In the genomic region with DNA sequence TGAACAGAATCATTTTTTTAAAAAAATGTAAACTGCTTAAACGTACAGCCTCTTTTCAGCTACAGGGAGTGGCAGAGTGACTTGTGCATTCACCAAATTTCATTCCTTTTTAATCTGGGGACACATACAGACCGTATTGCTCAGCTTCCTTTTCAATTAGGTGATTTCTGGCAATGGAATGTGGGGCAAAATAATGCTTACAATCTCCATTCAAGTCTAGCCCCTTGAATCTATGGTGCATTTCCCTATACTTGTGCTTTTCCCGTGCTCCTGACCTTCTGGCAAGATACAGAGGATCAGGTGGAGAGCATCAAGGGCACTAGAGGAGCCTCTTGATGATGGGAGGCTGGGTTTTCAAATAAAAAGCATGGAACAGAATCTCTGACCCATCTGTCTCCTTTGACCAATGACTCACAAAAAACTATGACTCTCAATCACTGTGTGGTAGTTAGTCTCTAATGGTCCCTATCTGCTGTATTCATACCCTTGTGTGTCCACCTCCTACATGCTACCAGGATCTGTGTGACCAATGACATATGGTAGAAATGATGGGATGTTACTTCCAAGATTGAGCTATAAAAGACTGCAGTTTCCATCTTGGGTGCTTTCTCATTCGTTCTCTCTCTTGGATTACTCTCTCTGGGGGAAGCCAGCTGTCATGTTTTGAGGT, we compare ENCODE assay signal across 11 cellular contexts.
DNase-seq lines count a peak whose midpoint lies in the region; ATAC-seq and TF ChIP-seq lines count a peak whose summit lies in the region.
"Had no signal": no experiment of that assay in that cellular context is flagged by ENCODE, and none has a peak within 500 bp of the region (broad histone marks: within the 10 kb centered on the region; RNA-seq: fewer than 3 reads in every experiment).

No MANE protein-coding gene starts in this region.

- H3K9me3 Mint-ChIP-seq in activated CD8-positive, alpha-beta memory T cell treated with anti-CD3 and anti-CD28 coated beads, Interleukin-2, amount 10 ng/mL, durations not matched to agents 7 days and 5 days (ENCODE audit: low read depth): peaks cover 4% of the 10 kb centered on the region
- H3K9me3 Mint-ChIP-seq: activated T-helper 2 cell treated with anti-CD3 and anti-CD28 coated beads, Interferon-gamma antibody, Interleukin-2, Interleukin-4, amounts not matched to agents 10 μg/mL and 5 μg/mL and 100 μg/mL, durations not matched to agents 14 hours and 24 hours and 36 hours; stimulated activated naive CD8-positive, alpha-beta T cell treated with anti-CD3 and anti-CD28 coated beads, Interleukin-15, Interleukin-2, amounts not matched to agents 100 ng/mL and 50 ng/mL, for 24 hours had no signal

- no peak overlapping the region for H3K4me3 Mint-ChIP-seq in activated CD8-positive, alpha-beta memory T cell treated with anti-CD3 and anti-CD28 coated beads, Interleukin-2, amount 10 ng/mL, durations not matched to agents 7 days and 5 days
- H3K4me3 Mint-ChIP-seq: stimulated activated naive CD8-positive, alpha-beta T cell treated with anti-CD3 and anti-CD28 coated beads, Interleukin-15, Interleukin-2, amounts not matched to agents 100 ng/mL and 50 ng/mL, for 24 hours had no signal

- H3K27me3 Mint-ChIP-seq in activated CD8-positive, alpha-beta memory T cell treated with anti-CD3 and anti-CD28 coated beads, Interleukin-2, amount 10 ng/mL, durations not matched to agents 7 days and 5 days: no peaks in the 10 kb centered on the region
- H3K27me3 Mint-ChIP-seq: stimulated activated naive CD8-positive, alpha-beta T cell treated with anti-CD3 and anti-CD28 coated beads, Interleukin-15, Interleukin-2, amounts not matched to agents 100 ng/mL and 50 ng/mL, for 24 hours had no signal

- TF ChIP-seq CTCF in PC-3 (conservative IDR thresholded peaks at IDR 0.05; ENCODE audit: low read depth, low read length): no peak
- no peak for TF ChIP-seq CTCF in epithelial cell of esophagus (IDR thresholded peaks at IDR 0.05; ENCODE audit: insufficient read depth, low read depth, low read length, missing control alignments)
- no peak for TF ChIP-seq CTCF in retinal pigment epithelial cell (conservative IDR thresholded peaks at IDR 0.05; ENCODE audit: low read depth, low read length)

- intact Hi-C loops in PC-3 (cut with micrococcal nuclease): no loop called here

- H3K36me3 Mint-ChIP-seq in activated CD8-positive, alpha-beta memory T cell treated with anti-CD3 and anti-CD28 coated beads, Interleukin-2, amount 10 ng/mL, durations not matched to agents 7 days and 5 days: no peaks in the 10 kb centered on the region

- H2BK5ac ChIP-seq in mesendoderm (ENCODE audit: low read length): no peak overlapping the region

- CTCF ChIA-PET in PC-3 (lab: Charles Lee): no interaction called here
- CTCF ChIA-PET in activated CD8-positive, alpha-beta memory T cell treated with anti-CD3 and anti-CD28 coated beads, Interleukin-2, amount 10 ng/mL, durations not matched to agents 7 days and 5 days (lab: Charles Lee): no interaction called here

- no peak overlapping the region for H3K4ac ChIP-seq in mesendoderm (ENCODE audit: low read depth, low read length)

- ATAC-seq in PC-3: peak; percentile 78
- ATAC-seq in activated CD8-positive, alpha-beta memory T cell treated with anti-CD3 and anti-CD28 coated beads, Interleukin-2, amount 10 ng/mL, durations not matched to agents 7 days and 5 days: no peak

- no peak overlapping the region for H2BK15ac ChIP-seq in mesendoderm (replicated peaks; ENCODE audit: low read depth)

- H3K27ac ChIP-seq in PC-3 (ENCODE audit: low read length): 0 out of 2 replicates have a peak overlapping the region, but pooled peaks have one; percentile 5
- H3K27ac ChIP-seq in mesendoderm (ENCODE audit: low read depth, low read length): no peak overlapping the region
- H3K27ac ChIP-seq: parathyroid adenoma had no signal

- BruUV-seq in PC-3 (replicated peaks; lab: Mats Ljungman, UMichigan): no TSS peak

- no peak overlapping the region for H3K27ac Mint-ChIP-seq in activated CD8-positive, alpha-beta memory T cell treated with anti-CD3 and anti-CD28 coated beads, Interleukin-2, amount 10 ng/mL, durations not matched to agents 7 days and 5 days
- H3K27ac Mint-ChIP-seq: activated T-helper 2 cell treated with anti-CD3 and anti-CD28 coated beads, Interferon-gamma antibody, Interleukin-2, Interleukin-4, amounts not matched to agents 10 μg/mL and 5 μg/mL and 100 μg/mL, durations not matched to agents 14 hours and 24 hours and 36 hours; stimulated activated naive CD8-positive, alpha-beta T cell treated with anti-CD3 and anti-CD28 coated beads, Interleukin-15, Interleukin-2, amounts not matched to agents 100 ng/mL and 50 ng/mL, for 24 hours had no signal

- H3K23ac ChIP-seq in mesendoderm (ENCODE audit: low read length): no peak overlapping the region

- H3K4me2 ChIP-seq in PC-3 (ENCODE audit: low read length) (peak overlapping the region; percentile 35), mesendoderm (ENCODE audit: low read length) (no peak overlapping the region)

- H4K5ac ChIP-seq in mesendoderm (ENCODE audit: low read length): no peak overlapping the region

- H3K9me2 ChIP-seq in PC-3 (replicated peaks; ENCODE audit: low read length): no peaks in the 10 kb centered on the region

- DNase-seq in GM03348 (ENCODE audit: low spot score): peak; percentile 65
- peak; percentile 81 for DNase-seq in PC-3
- DNase-seq in epithelial cell of esophagus (ENCODE audit: low read depth): peak; percentile 63
- DNase-seq in retinal pigment epithelial cell (ENCODE audit: low read depth): peak; percentile 43
- no peak for DNase-seq in activated CD8-positive, alpha-beta memory T cell treated with anti-CD3 and anti-CD28 coated beads, Interleukin-2, amount 10 ng/mL, durations not matched to agents 7 days and 5 days
- DNase-seq in mesendoderm: no peak
- DNase-seq in NK-92 treated with Interleukin-12 subunit alpha and Interleukin-12 subunit beta, amount 100 ng/mL, for 24 hours (lab: John Stamatoyannopoulos, UW): no peak
- DNase-seq: left ventricle myocardium inferior had no signal

- no peak overlapping the region for H4K8ac ChIP-seq in mesendoderm (ENCODE audit: low read depth, low read length)

- no peaks in the 10 kb centered on the region for H3K79me1 ChIP-seq in mesendoderm (ENCODE audit: low read length)

- H3K9ac ChIP-seq in PC-3 (ENCODE audit: low read length): no peak overlapping the region
- no peak overlapping the region for H3K9ac ChIP-seq in mesendoderm (ENCODE audit: low read length)
- H3K9ac ChIP-seq: parathyroid adenoma had no signal

- POLR2A ChIA-PET in PC-3 (lab: Charles Lee; ENCODE audit: unreplicated experiment): interaction anchor here (1.4 kb wide), 1 partner anchor 144 kb away, joined by 3 read pairs; a partner anchor contains a TSS

- H2BK120ac ChIP-seq in mesendoderm (ENCODE audit: low read depth, low read length): no peak overlapping the region

- no peak overlapping the region for H3K56ac ChIP-seq in mesendoderm (ENCODE audit: low read length)

- no peaks in the 10 kb centered on the region for H3K36me3 ChIP-seq in PC-3 (ENCODE audit: low read depth, low read length)
- H3K36me3 ChIP-seq in mesendoderm (ENCODE audit: control insufficient read depth, insufficient read depth, low read length): no peaks in the 10 kb centered on the region
- H3K36me3 ChIP-seq: left ventricle myocardium inferior had no signal

- no peak overlapping the region for H3K4me3 ChIP-seq in PC-3 (ENCODE audit: low read length)
- H3K4me3 ChIP-seq in epithelial cell of esophagus (ENCODE audit: low read length): no peak overlapping the region
- no peak overlapping the region for H3K4me3 ChIP-seq in retinal pigment epithelial cell (ENCODE audit: low read length)
- H3K4me3 ChIP-seq in mesendoderm (ENCODE audit: low read length): no peak overlapping the region
- H3K4me3 ChIP-seq: left ventricle myocardium inferior had no signal

- H3K27me3 ChIP-seq in PC-3 (ENCODE audit: low read length): no peaks in the 10 kb centered on the region
- H3K27me3 ChIP-seq in mesendoderm (ENCODE audit: insufficient read depth, low read length, poor library complexity): no peaks in the 10 kb centered on the region

- H3K4me1 Mint-ChIP-seq in activated CD8-positive, alpha-beta memory T cell treated with anti-CD3 and anti-CD28 coated beads, Interleukin-2, amount 10 ng/mL, durations not matched to agents 7 days and 5 days: peaks cover 7% of the 10 kb centered on the region

- H4K20me1 ChIP-seq in PC-3 (ENCODE audit: low read length): no peaks in the 10 kb centered on the region

- H3K4me1 ChIP-seq in PC-3 (ENCODE audit: insufficient read depth, low read length) (peaks cover 31% of the 10 kb centered on the region), mesendoderm (ENCODE audit: control insufficient read depth, low read depth, low read length) (peaks cover 3% of the 10 kb centered on the region)
- H3K4me1 ChIP-seq: left ventricle myocardium inferior, parathyroid adenoma had no signal

- H3F3A ChIP-seq in PC-3 (ENCODE audit: low read length, unreplicated experiment): no peaks in the 10 kb centered on the region

- no peak overlapping the region for H2AK5ac ChIP-seq in mesendoderm (ENCODE audit: low read length)

- H3K9me3 ChIP-seq in PC-3 (ENCODE audit: low read length): no peaks in the 10 kb centered on the region
- H3K9me3 ChIP-seq: left ventricle myocardium inferior had no signal

- no CpG with 5 or more reads among the region's 4 CpGs for WGBS in mesendoderm (ENCODE audit: extremely low coverage, insufficient coverage, low lambda C conversion rate)

- no peak overlapping the region for H3K18ac ChIP-seq in mesendoderm (ENCODE audit: low read length)

- H2AFZ ChIP-seq in PC-3 (ENCODE audit: low read length): peak overlapping the region; percentile 44; the same call in 1 of the 2 replicates
- H2AFZ ChIP-seq: parathyroid adenoma had no signal

- H3K79me2 ChIP-seq in PC-3 (ENCODE audit: low read length) (no peaks in the 10 kb centered on the region), mesendoderm (ENCODE audit: control insufficient read depth, insufficient read depth, low read length) (no peaks in the 10 kb centered on the region)
- H3K79me2 ChIP-seq: parathyroid adenoma had no signal

Comparison
In these comparisons a context has a peak if more than half of its experiments do, and no peak if none do; other contexts are left out.
1. DNase-seq: peak in GM03348 (single experiment), PC-3 (single experiment), epithelial cell of esophagus (single experiment) and retinal pigment epithelial cell (single experiment); none in activated CD8-positive, alpha-beta memory T cell treated with anti-CD3 and anti-CD28 coated beads, Interleukin-2, amount 10 ng/mL, durations not matched to agents 7 days and 5 days (single experiment), mesendoderm (single experiment) and NK-92 treated with Interleukin-12 subunit alpha and Interleukin-12 subunit beta, amount 100 ng/mL, for 24 hours (single experiment).